In genomic region chr3:632571-633170, GRCh38 we compare ENCODE assay signal across 8 cellular contexts.
A peak's percentile ranks its signal among the peaks of the same experiment; 100 is the strongest.
DNase-seq lines count a peak whose midpoint lies in the region; ATAC-seq and TF ChIP-seq lines count a peak whose summit lies in the region.

No MANE protein-coding gene starts in this region.

- H4K91ac ChIP-seq in neuronal stem cell (ENCODE audit: low read depth, low read length, poor library complexity) = no peak overlapping the region

- no peak overlapping the region for H2AK5ac ChIP-seq in neuronal stem cell (ENCODE audit: low read depth, low read length)

- ATAC-seq in activated T-cell treated with anti-CD3 and anti-CD28 coated beads, Interleukin-2, amount 50 U/mL, for 72 hours (replicated peaks in 1 of 2) = no peak
- ATAC-seq in GM21723 (IDR thresholded peaks at IDR 0.05; ENCODE audit: unreplicated experiment) = peak; percentile 78

- H3K9me3 ChIP-seq in MG63 (no peaks in the 10 kb centered on the region), neuronal stem cell (replicated peaks in 1 of 2; ENCODE audit: control insufficient read depth in 2 of 2, insufficient read depth in 1 of 2, low read depth in 1 of 2, low read length in 2 of 2) (no peaks in the 10 kb centered on the region)

- H3K23ac ChIP-seq in neuronal stem cell (ENCODE audit: low read depth, low read length, poor library complexity) = no peak overlapping the region

- TF ChIP-seq POLR2A in erythroblast (IDR thresholded peaks at IDR 0.05; ENCODE audit: low read length) = no peak

- H2BK15ac ChIP-seq in neuronal stem cell (ENCODE audit: low read length) = no peak overlapping the region

- H2AFZ ChIP-seq in neuronal stem cell (ENCODE audit: low read length) = no peak overlapping the region

- no peaks in the 10 kb centered on the region for H3K36me3 Mint-ChIP-seq in activated T-cell treated with anti-CD3 and anti-CD28 coated beads, Interleukin-2, amount 50 U/mL, for 72 hours (ENCODE audit: insufficient read depth in 2 of 2)

- H3K36me3 ChIP-seq in MG63 = no peaks in the 10 kb centered on the region
- no peaks in the 10 kb centered on the region for H3K36me3 ChIP-seq in neuronal stem cell (replicated peaks in 1 of 2; ENCODE audit: control insufficient read depth in 2 of 2, insufficient read depth in 2 of 2, low read length in 2 of 2)

- H3K4me2 ChIP-seq in neuronal stem cell (ENCODE audit: insufficient read depth, low read length, poor library complexity, severe bottlenecking) = no peak overlapping the region

- H3K4me1 Mint-ChIP-seq in activated T-cell treated with anti-CD3 and anti-CD28 coated beads, Interleukin-2, amount 50 U/mL, for 72 hours (ENCODE audit: low read depth) = no peaks in the 10 kb centered on the region

- no peak overlapping the region for H3K27ac ChIP-seq in neuronal stem cell (replicated peaks; ENCODE audit: low read length)

- H2BK12ac ChIP-seq in neuronal stem cell (ENCODE audit: low read length) = no peak overlapping the region

- H3K27me3 ChIP-seq in MG63 = no peaks in the 10 kb centered on the region
- H3K27me3 ChIP-seq in neuronal stem cell (ENCODE audit: control insufficient read depth in 3 of 3, insufficient read depth in 3 of 3, low read depth in 1 of 3, low read length in 3 of 3) = no peaks in the 10 kb centered on the region

- WGBS in neuronal stem cell (ENCODE audit: extremely low coverage in 2 of 2, insufficient read length in 2 of 2, insufficient replicate concordance in 1 of 2), 2 donors = no CpG with 5 or more reads among the region's 10 CpGs

- no peak overlapping the region for H3K9ac ChIP-seq in neuronal stem cell (ENCODE audit: low read depth, low read length, poor library complexity)

- H3K4me3 Mint-ChIP-seq in activated T-cell treated with anti-CD3 and anti-CD28 coated beads, Interleukin-2, amount 50 U/mL, for 72 hours = no peak overlapping the region

- no peaks in the 10 kb centered on the region for H3K79me1 ChIP-seq in neuronal stem cell (ENCODE audit: low read depth, low read length)

- no peaks in the 10 kb centered on the region for H3K27me3 Mint-ChIP-seq in activated T-cell treated with anti-CD3 and anti-CD28 coated beads, Interleukin-2, amount 50 U/mL, for 72 hours (ENCODE audit: low read depth)

- H3K18ac ChIP-seq in neuronal stem cell (ENCODE audit: low read length) = no peak overlapping the region

- no peak overlapping the region for H3K27ac Mint-ChIP-seq in activated T-cell treated with anti-CD3 and anti-CD28 coated beads, Interleukin-2, amount 50 U/mL, for 72 hours

- H3K14ac ChIP-seq in neuronal stem cell (ENCODE audit: low read length) = no peak overlapping the region

- in situ Hi-C loops in SK-MEL-5 (cut with HindIII; ENCODE audit: low pct_unique_long_range_greater_than_20kb, low sequenced_read_pairs) = no loop called here

- no peak overlapping the region for H4K8ac ChIP-seq in neuronal stem cell (ENCODE audit: low read depth, low read length)

- H3K9me3 Mint-ChIP-seq in activated T-cell treated with anti-CD3 and anti-CD28 coated beads, Interleukin-2, amount 50 U/mL, for 72 hours = no peaks in the 10 kb centered on the region

- peaks cover 0 to 2% of the 10 kb centered on the region in 2 donors for H3K4me1 ChIP-seq in neuronal stem cell (ENCODE audit: control insufficient read depth in 2 of 2, insufficient read depth in 1 of 2, low read depth in 1 of 2, low read length in 2 of 2)

- no peak overlapping the region for H2BK120ac ChIP-seq in neuronal stem cell (ENCODE audit: low read depth, low read length)

- H3K4me3 ChIP-seq in MG63 = no peak overlapping the region
- H3K4me3 ChIP-seq in neuronal stem cell (ENCODE audit: low read length in 2 of 2) = no peak overlapping the region

- no peak overlapping the region for H2BK5ac ChIP-seq in neuronal stem cell (ENCODE audit: low read length)

- peak; percentile 22 to 27 for DNase-seq in activated T-cell treated with anti-CD3 and anti-CD28 coated beads, Interleukin-2, amount 50 U/mL, for 72 hours
- DNase-seq in activated T-cell treated with anti-CD3 and anti-CD28 coated beads, Interleukin-2, amount 50 U/mL, for 1 hour = no peak
- peak; percentile 12 for DNase-seq in MG63
- peak; percentile 91 for DNase-seq in SK-MEL-5 (ENCODE audit: low read depth, low spot score)
- peak; percentile 38 to 68 for DNase-seq in erythroblast (lab: John Stamatoyannopoulos, UW)
- peak; percentile 77 for DNase-seq in neuronal stem cell (ENCODE audit: low spot score)
- no peak for DNase-seq in effector CD4-positive, alpha-beta T cell

- no peak overlapping the region for H3K4ac ChIP-seq in neuronal stem cell (ENCODE audit: low read length)

Comparison
In these comparisons a context has a peak if more than half of its experiments do, and no peak if none do; other contexts are left out.
1. DNase-seq: peak in activated T-cell treated with anti-CD3 and anti-CD28 coated beads, Interleukin-2, amount 50 U/mL, for 72 hours (2 of 2), MG63 (single experiment), SK-MEL-5 (single experiment), erythroblast (2 of 2) and neuronal stem cell (single experiment); none in activated T-cell treated with anti-CD3 and anti-CD28 coated beads, Interleukin-2, amount 50 U/mL, for 1 hour (single experiment) and effector CD4-positive, alpha-beta T cell (single experiment).